Comparison of ENCODE assay signal across 1 cellular context in genomic region chr20:62376112-62377063, GRCh38.
TF ChIP-seq lines count a peak whose summit lies in the region.

No MANE protein-coding gene starts in this region.

TF ChIP-seq in HepG2, 621 proteins besides CTCF, POLR2A, EP300 and RAD21 (continued from another document and continues in another):
- TF ChIP-seq ZNF703 (CRISPR knock-in tag; IDR thresholded peaks at IDR 0.05; ENCODE audit: borderline replicate concordance): no peak; the same call in 1 of the 2 replicates
- TF ChIP-seq ZNF44 (CRISPR knock-in tag; IDR thresholded peaks at IDR 0.05): peak; percentile 72; the same call in 1 of the 2 replicates
- peak; percentile 95 for TF ChIP-seq IKZF5 (CRISPR knock-in tag; IDR thresholded peaks at IDR 0.05)
- peak; percentile 78; the same call in 1 of the 2 replicates for TF ChIP-seq ZNF136 (CRISPR knock-in tag; IDR thresholded peaks at IDR 0.05; ENCODE audit: low read depth)
- peak; percentile 35; the same call in 1 of the 2 replicates for TF ChIP-seq ZNF362 (CRISPR knock-in tag; IDR thresholded peaks at IDR 0.05; ENCODE audit: borderline replicate concordance)
- TF ChIP-seq PCBP2 (optimal IDR thresholded peaks at IDR 0.05; ENCODE audit: low read depth, low read length, poor library complexity, severe bottlenecking): no peak
- TF ChIP-seq MYPOP (CRISPR knock-in tag; IDR thresholded peaks at IDR 0.05): peak; percentile 0; the same call in 1 of the 2 replicates
- no peak for TF ChIP-seq ZFP36 (IDR thresholded peaks at IDR 0.05; ENCODE audit: borderline replicate concordance, low read depth, low read length, partially characterized antibody)
- no peak for TF ChIP-seq FUBP1 (CRISPR knock-in tag; IDR thresholded peaks at IDR 0.05; ENCODE audit: borderline replicate concordance)
- TF ChIP-seq KLF11 (CRISPR knock-in tag; IDR thresholded peaks at IDR 0.05): no peak
- TF ChIP-seq REL (CRISPR knock-in tag; conservative IDR thresholded peaks at IDR 0.05): no peak
- peak; percentile 73; the same call in 1 of the 2 replicates for TF ChIP-seq GATAD1 (CRISPR knock-in tag; IDR thresholded peaks at IDR 0.05)
- no peak for TF ChIP-seq CEBPZ (IDR thresholded peaks at IDR 0.05; ENCODE audit: low read length)
- TF ChIP-seq ZNF10 (CRISPR knock-in tag; IDR thresholded peaks at IDR 0.05; ENCODE audit: borderline replicate concordance, low read depth): no peak
- peak; percentile 40; the same call in 1 of the 2 replicates for TF ChIP-seq NR2F2 (IDR thresholded peaks at IDR 0.05; ENCODE audit: borderline replicate concordance, low read depth)
- TF ChIP-seq FOXA3 (CRISPR knock-in tag; IDR thresholded peaks at IDR 0.05): peak; percentile 61
- TF ChIP-seq ZBTB37 (CRISPR knock-in tag; IDR thresholded peaks at IDR 0.05): peak; percentile 91; the same call in 1 of the 2 replicates
- no peak for TF ChIP-seq NFE2 (CRISPR knock-in tag; IDR thresholded peaks at IDR 0.05)
- no peak; the same call in 1 of the 2 replicates for TF ChIP-seq AHR (CRISPR knock-in tag; IDR thresholded peaks at IDR 0.05)
- TF ChIP-seq ZNF264 (CRISPR knock-in tag; IDR thresholded peaks at IDR 0.05): peak; percentile 88
- 0 out of 2 replicates have a peak, but pooled peaks have one; percentile 71 for TF ChIP-seq ZNF326 (CRISPR knock-in tag; IDR thresholded peaks at IDR 0.05; ENCODE audit: borderline replicate concordance)
- peak; percentile 43; the same call in 1 of the 2 replicates for TF ChIP-seq ZNF276 (CRISPR knock-in tag; IDR thresholded peaks at IDR 0.05; ENCODE audit: low read depth)
- peak; percentile 67; the same call in 1 of the 2 replicates for TF ChIP-seq TFDP1 (CRISPR knock-in tag; IDR thresholded peaks at IDR 0.05; ENCODE audit: borderline replicate concordance)
- TF ChIP-seq PHF21A (CRISPR knock-in tag; IDR thresholded peaks at IDR 0.05): peak; percentile 86; the same call in 1 of the 2 replicates
- no peak; the same call in 1 of the 2 replicates for TF ChIP-seq ZNF552 (CRISPR knock-in tag; IDR thresholded peaks at IDR 0.05; ENCODE audit: borderline replicate concordance)
- peak; percentile 68; the same call in 1 of the 3 replicates for TF ChIP-seq MXI1 (IDR thresholded peaks at IDR 0.05; ENCODE audit: borderline replicate concordance, low read depth, low read length)
- TF ChIP-seq ZNF235 (CRISPR knock-in tag; IDR thresholded peaks at IDR 0.05; ENCODE audit: borderline replicate concordance): peak; percentile 82; the same call in 1 of the 2 replicates
- peak; percentile 96 for TF ChIP-seq SPEN (CRISPR knock-in tag; IDR thresholded peaks at IDR 0.05; ENCODE audit: low read depth)
- no peak for TF ChIP-seq EZH2 (conservative IDR thresholded peaks at IDR 0.05; ENCODE audit: low read depth, low read length)
- peak; percentile 63; the same call in 1 of the 2 replicates for TF ChIP-seq ZSCAN20 (CRISPR knock-in tag; IDR thresholded peaks at IDR 0.05; ENCODE audit: borderline replicate concordance)
- peak; percentile 69; the same call in 1 of the 2 replicates for TF ChIP-seq TMF1 (CRISPR knock-in tag; IDR thresholded peaks at IDR 0.05; ENCODE audit: low read depth)
- TF ChIP-seq SIN3B (IDR thresholded peaks at IDR 0.05; ENCODE audit: low read length): no peak
- TF ChIP-seq ZMAT5 (CRISPR knock-in tag; IDR thresholded peaks at IDR 0.05; ENCODE audit: borderline replicate concordance, low read depth): no peak
- peak; percentile 96 to 97 for TF ChIP-seq HMGXB4 (CRISPR knock-in tag; IDR thresholded peaks at IDR 0.05; ENCODE audit: borderline replicate concordance in 1 of 2, low read depth in 1 of 2)
- TF ChIP-seq ZBTB34 (CRISPR knock-in tag; IDR thresholded peaks at IDR 0.05): peak; percentile 96
- TF ChIP-seq STAT5B (CRISPR knock-in tag; IDR thresholded peaks at IDR 0.05): peak; percentile 14; the same call in 1 of the 2 replicates
